Comparison of ENCODE assay signal across 8 cellular contexts in genomic region chr10:7788640-7789335, GRCh38. TPM values are rescaled to one million over a fixed set of nuclear protein-coding genes. Genes with fewer than 3 reads are reported as not detected.
DNase-seq lines count a peak whose midpoint lies in the region.

No MANE protein-coding gene starts in this region.

- H3K27me3 ChIP-seq in GM23248 (replicated peaks; ENCODE audit: insufficient read depth) (no peaks in the 10 kb centered on the region), duodenal mucosa (ENCODE audit: control insufficient read depth in 1 of 2, insufficient read depth in 2 of 2, low read length in 2 of 2) (no peaks in the 10 kb centered on the region), muscle layer of colon (ENCODE audit: control insufficient read depth in 1 of 2, insufficient read depth in 2 of 2, low read length in 2 of 2) (no peaks in the 10 kb centered on the region)

- H2AFZ ChIP-seq in GM23248, result peak overlapping the region; percentile 92

- H3K9me3 ChIP-seq in GM23248 (ENCODE audit: low read depth) (no peaks in the 10 kb centered on the region), duodenal mucosa (ENCODE audit: control insufficient read depth in 1 of 2, low read length in 2 of 2) (no peaks in the 10 kb centered on the region), muscle layer of colon (ENCODE audit: low read length) (no peaks in the 10 kb centered on the region)

- peak overlapping the region; percentile 38 for H3K27ac ChIP-seq in GM23248
- H3K27ac ChIP-seq in duodenal mucosa (ENCODE audit: low read depth, low read length), result peak overlapping the region; percentile 66
- peak overlapping the region; percentile 82 for H3K27ac ChIP-seq in muscle layer of colon (ENCODE audit: low read depth, low read length)

- peak; percentile 70 for DNase-seq in DMS53 (lab: John Stamatoyannopoulos, UW)
- no peak for DNase-seq in DMS53 treated with DMSO at 0.1 percent for 48 hours (lab: John Stamatoyannopoulos, UW; ENCODE audit: unreplicated experiment)
- DNase-seq in GM23248, result peak; percentile 68
- peak; percentile 16 for DNase-seq in M059J (ENCODE audit: low read depth)
- no peak for DNase-seq in Kasumi-1 (lab: John Stamatoyannopoulos, UW)
- DNase-seq in DMS114 treated with DMSO at 0.1 percent for 48 hours (lab: John Stamatoyannopoulos, UW; ENCODE audit: unreplicated experiment), result no peak

- H3K9ac ChIP-seq in GM23248 (peak overlapping the region; percentile 94), duodenal mucosa (ENCODE audit: low read depth in 1 of 2, low read length in 2 of 2) (peak overlapping the region; percentile 87 to 97), muscle layer of colon (ENCODE audit: low read length) (peak overlapping the region; percentile 88)

- H3K36me3 ChIP-seq in GM23248 (ENCODE audit: low read depth), result no peaks in the 10 kb centered on the region
- H3K36me3 ChIP-seq in duodenal mucosa (ENCODE audit: control insufficient read depth in 1 of 2, insufficient read depth in 2 of 2, low read length in 2 of 2), result peaks cover 0 to 8% of the 10 kb centered on the region in 2 donors
- peaks cover 4% of the 10 kb centered on the region for H3K36me3 ChIP-seq in muscle layer of colon (ENCODE audit: insufficient read depth, low read length)

- H4K20me1 ChIP-seq in GM23248 (ENCODE audit: insufficient read depth), result peaks cover 15% of the 10 kb centered on the region

- no peaks in the 10 kb centered on the region for H3K9me2 ChIP-seq in GM23248 (ENCODE audit: insufficient read depth)

- H3K4me1 ChIP-seq in GM23248 (ENCODE audit: insufficient read depth), result peaks cover 43% of the 10 kb centered on the region
- peaks cover 26 to 37% of the 10 kb centered on the region in 2 donors for H3K4me1 ChIP-seq in duodenal mucosa (ENCODE audit: control insufficient read depth in 1 of 2, insufficient read depth in 2 of 2, low read length in 2 of 2)
- peaks cover 52% of the 10 kb centered on the region for H3K4me1 ChIP-seq in muscle layer of colon (ENCODE audit: insufficient read depth, low read length)

- H3K4me2 ChIP-seq in GM23248 (ENCODE audit: unreplicated experiment), result peak overlapping the region; percentile 99

- WGBS in GM23248 (ENCODE audit: low coverage in 1 of 2, low lambda C conversion rate in 2 of 2, missing lambda C conversion rate in 2 of 2), 2 experiments, result 2 to 3% methylated on average over 25 of the region's 25 CpGs

- 0 out of 2 replicates have a peak, but pooled peaks cover 11% of the 10 kb centered on the region for H3F3A ChIP-seq in GM23248 (ENCODE audit: insufficient read depth)

- in situ Hi-C loops in GM23248 (cut with MboI), result no loop called here

- peaks cover 99% of the 10 kb centered on the region for H3K79me2 ChIP-seq in GM23248 (ENCODE audit: insufficient read depth)

- peak overlapping the region; percentile 83 for H3K4me3 ChIP-seq in GM23248
- H3K4me3 ChIP-seq in duodenal mucosa (ENCODE audit: low read depth in 1 of 2, low read length in 2 of 2), result peak overlapping the region; percentile 94 to 98
- peak overlapping the region; percentile 95 to 100 for H3K4me3 ChIP-seq in muscle layer of colon (ENCODE audit: low read depth in 1 of 2, low read length in 2 of 2)

RNA-seq across cellular contexts. Expression of gene ATP5F1C, which starts 0.8 kb away (rescaled TPM):
- 229 and 315 TPM in 2 replicates for total RNA-seq in GM23248 (2014; rRNA removed; shearing (Covaris generic))
- 294 and 304 TPM in 2 replicates for polyA plus RNA-seq in GM23248 (2016; fragmentation: Nextera tagmentation; extraction: Ambion mirVana)
- 258 and 346 TPM in 2 replicates for total RNA-seq in M059J (2014; rRNA removed; shearing (Covaris generic))

RNA-seq across cellular contexts. Expression of gene KIN, which starts 1.0 kb away (rescaled TPM):
- 3.8 and 7.8 TPM in 2 replicates for total RNA-seq in GM23248 (2014; rRNA removed; shearing (Covaris generic))
- 10.6 and 11.7 TPM in 2 replicates for polyA plus RNA-seq in GM23248 (2016; fragmentation: Nextera tagmentation; extraction: Ambion mirVana)
- 8.7 and 14.4 TPM in 2 replicates for total RNA-seq in M059J (2014; rRNA removed; shearing (Covaris generic))

RNA-seq across cellular contexts. Expression of gene TAF3, which starts 29.5 kb away (rescaled TPM):
- total RNA-seq in GM23248 (2014; rRNA removed; shearing (Covaris generic)), result 1.7 and 2.4 TPM in 2 replicates
- polyA plus RNA-seq in GM23248 (2016; fragmentation: Nextera tagmentation; extraction: Ambion mirVana), result 4.4 and 5.5 TPM in 2 replicates
- total RNA-seq in M059J (2014; rRNA removed; shearing (Covaris generic)), result 0.79 and 2.1 TPM in 2 replicates

Comparison
In these comparisons a context has a peak if more than half of its experiments do, and no peak if none do; other contexts are left out.
1. DNase-seq: peak in DMS53 (single experiment), GM23248 (single experiment) and M059J (single experiment); none in DMS53 treated with DMSO at 0.1 percent for 48 hours (single experiment), Kasumi-1 (0 of 2) and DMS114 treated with DMSO at 0.1 percent for 48 hours (single experiment).
2. Peak in every context shown above with its lines, with median percentiles within 50 percentile points of each other: H3K27ac ChIP-seq, H3K4me3 ChIP-seq and H3K9ac ChIP-seq.